Comparison of ENCODE assay signal across 19 cellular contexts in genomic region chr16:86597126-86597879, GRCh38. TPM values are rescaled to one million over a fixed set of nuclear protein-coding genes. Genes with fewer than 3 reads are reported as not detected.
"Had no signal": no experiment of that assay in that cellular context is flagged by ENCODE, and none has a peak within 500 bp of the region (broad histone marks: within the 10 kb centered on the region; RNA-seq: fewer than 3 reads in every experiment).

No MANE protein-coding gene starts in this region.

- H3K9me3 ChIP-seq: esophagus muscularis mucosa, gastrocnemius medialis, heart right ventricle, mucosa of descending colon, ovary, right atrium auricular region, transverse colon had no signal

- H3K27me3 ChIP-seq: ovary, right atrium auricular region had no signal

- H3K4me1 Mint-ChIP-seq: stimulated activated memory B cell treated with anti-CD40 and anti-IgM and Interleukin-4, amounts not matched to agents 10 μg/mL and 1 μg/mL and 100 μg/mL, for 72 hours had no signal

- H3K27ac ChIP-seq: epithelial cell of prostate, esophagus muscularis mucosa, gastrocnemius medialis, heart right ventricle, ovary, transverse colon had no signal

- H3K9me3 Mint-ChIP-seq: dendritic cell treated with granulocyte-macrophage colony-stimulating factor and Interleukin-4, amounts not matched to agents 40 ng/mL and 50 ng/mL, for 4 days; effector memory CD8-positive, alpha-beta T cell; naive thymus-derived CD8-positive, alpha-beta T cell; neural crest cell; stimulated activated naive CD8-positive, alpha-beta T cell treated with anti-CD3 and anti-CD28 coated beads, Interleukin-15, Interleukin-2, amounts not matched to agents 100 ng/mL and 50 ng/mL, for 24 hours had no signal

- DNase-seq: effector memory CD8-positive, alpha-beta T cell; gastrocnemius medialis; heart right ventricle; islet precursor cell; mammary epithelial cell; mucosa of descending colon; naive thymus-derived CD8-positive, alpha-beta T cell; ovary; stimulated activated CD4-positive, alpha-beta T cell treated with anti-CD3 and anti-CD28 coated beads, Interleukin-4, amount 100 ng/mL, for 1 hour; transverse colon had no signal

- H3K36me3 ChIP-seq: esophagus muscularis mucosa, gastrocnemius medialis, heart right ventricle, ovary, right atrium auricular region, transverse colon had no signal

- H3K36me3 Mint-ChIP-seq: naive thymus-derived CD8-positive, alpha-beta T cell; stimulated activated memory B cell treated with anti-CD40 and anti-IgM and Interleukin-4, amounts not matched to agents 10 μg/mL and 1 μg/mL and 100 μg/mL, for 72 hours had no signal

- H3K4me3 ChIP-seq: esophagus muscularis mucosa, gastrocnemius medialis, heart right ventricle, mucosa of descending colon, ovary, right atrium auricular region, transverse colon had no signal

- ATAC-seq: effector memory CD8-positive, alpha-beta T cell; gastrocnemius medialis; heart right ventricle; left lobe of liver; mucosa of descending colon; naive thymus-derived CD8-positive, alpha-beta T cell; stimulated activated memory B cell treated with anti-CD40 and anti-IgM and Interleukin-4, amounts not matched to agents 10 μg/mL and 1 μg/mL and 100 μg/mL, for 72 hours had no signal

- H3K4me1 ChIP-seq: heart right ventricle, right atrium auricular region, transverse colon had no signal

- H3K27ac Mint-ChIP-seq: dendritic cell treated with granulocyte-macrophage colony-stimulating factor and Interleukin-4, amounts not matched to agents 40 ng/mL and 50 ng/mL, for 4 days; effector memory CD8-positive, alpha-beta T cell; naive thymus-derived CD8-positive, alpha-beta T cell; stimulated activated memory B cell treated with anti-CD40 and anti-IgM and Interleukin-4, amounts not matched to agents 10 μg/mL and 1 μg/mL and 100 μg/mL, for 72 hours; stimulated activated naive CD8-positive, alpha-beta T cell treated with anti-CD3 and anti-CD28 coated beads, Interleukin-15, Interleukin-2, amounts not matched to agents 100 ng/mL and 50 ng/mL, for 24 hours had no signal

- H3K4me3 Mint-ChIP-seq: dendritic cell treated with granulocyte-macrophage colony-stimulating factor and Interleukin-4, amounts not matched to agents 40 ng/mL and 50 ng/mL, for 4 days; effector memory CD8-positive, alpha-beta T cell; naive thymus-derived CD8-positive, alpha-beta T cell; neural crest cell; stimulated activated memory B cell treated with anti-CD40 and anti-IgM and Interleukin-4, amounts not matched to agents 10 μg/mL and 1 μg/mL and 100 μg/mL, for 72 hours; stimulated activated naive CD8-positive, alpha-beta T cell treated with anti-CD3 and anti-CD28 coated beads, Interleukin-15, Interleukin-2, amounts not matched to agents 100 ng/mL and 50 ng/mL, for 24 hours had no signal

RNA-seq across cellular contexts. Expression of gene FOXL1, which starts 19.0 kb away (rescaled TPM):
- total RNA-seq: naive thymus-derived CD8-positive, alpha-beta T cell had no signal
- polyA plus RNA-seq: naive thymus-derived CD8-positive, alpha-beta T cell had no signal

RNA-seq across cellular contexts. Expression of gene FOXC2, which starts 30.7 kb away (rescaled TPM):
- total RNA-seq: fibroblast of villous mesenchyme; naive thymus-derived CD8-positive, alpha-beta T cell; neural crest cell had no signal
- polyA plus RNA-seq: naive thymus-derived CD8-positive, alpha-beta T cell had no signal
